In the genomic region with DNA sequence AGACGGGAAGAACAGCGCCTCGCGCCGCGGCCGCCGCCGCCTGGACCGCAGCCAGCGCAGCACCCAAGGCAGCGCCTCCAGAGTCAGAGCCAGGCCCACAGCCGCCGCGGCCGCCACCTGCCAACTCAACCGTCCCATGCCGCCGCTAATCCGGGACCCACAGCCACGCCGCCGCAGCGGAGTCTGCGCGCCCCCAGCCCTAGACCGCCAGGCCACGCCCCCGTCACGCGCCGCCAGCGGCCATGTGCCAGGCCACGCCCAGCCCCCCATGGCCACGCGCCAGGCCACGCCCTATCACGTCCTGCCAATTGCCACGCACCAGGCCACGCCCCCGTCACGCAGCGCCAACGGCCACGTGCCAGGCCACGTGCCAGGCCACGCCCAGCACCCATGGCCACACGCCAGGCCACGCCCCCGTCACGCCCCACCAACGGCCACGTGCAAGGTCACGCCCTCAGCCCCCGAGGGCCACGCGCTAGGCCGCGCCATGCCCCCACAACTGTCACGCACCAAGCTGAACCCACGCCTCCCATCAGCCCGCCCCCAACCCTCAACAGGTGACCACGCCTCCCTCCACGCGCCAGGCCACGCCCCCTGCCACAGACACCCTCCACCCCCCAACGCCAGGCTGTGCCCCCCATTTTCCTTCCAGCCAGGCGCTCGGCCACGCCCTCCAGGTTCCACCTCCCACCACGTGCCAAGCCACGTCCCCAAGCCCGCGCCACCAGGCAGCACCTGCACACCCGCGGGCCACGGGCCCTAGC, we compare ENCODE assay signal across 8 cellular contexts. TPM values are rescaled to one million over a fixed set of nuclear protein-coding genes. Genes with fewer than 3 reads are reported as not detected.
DNase-seq lines count a peak whose midpoint lies in the region; ATAC-seq and TF ChIP-seq lines count a peak whose summit lies in the region.

A gene with protein sequence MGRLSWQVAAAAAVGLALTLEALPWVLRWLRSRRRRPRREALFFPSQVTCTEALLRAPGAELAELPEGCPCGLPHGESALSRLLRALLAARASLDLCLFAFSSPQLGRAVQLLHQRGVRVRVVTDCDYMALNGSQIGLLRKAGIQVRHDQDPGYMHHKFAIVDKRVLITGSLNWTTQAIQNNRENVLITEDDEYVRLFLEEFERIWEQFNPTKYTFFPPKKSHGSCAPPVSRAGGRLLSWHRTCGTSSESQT (minus strand): TSS at position 185 of the 764 bp plus-strand sequence. CDS start 47 bp downstream, at position 138.

- in situ Hi-C loops in GM13977 (cut with MboI; ENCODE audit: low pct_unique_long_range_greater_than_20kb, low sequenced_read_pairs, unreplicated experiment), result no loop called here

- peak within 1 kb of the TSS; percentile 55 to 58 for H3K4me3 ChIP-seq in cardiac fibroblast (replicated peaks in 1 of 2; ENCODE audit: low read depth in 2 of 2, low read length in 2 of 2)
- H3K4me3 ChIP-seq in lower lobe of right lung, result peak within 1 kb of the TSS; percentile 65

- DNase-seq in GM13977 (ENCODE audit: low spot score) (peak; percentile 98), NCI-H446 (lab: John Stamatoyannopoulos, UW) (peak; percentile 54 to 84), cardiac fibroblast (ENCODE audit: low read depth in 2 of 2) (peak; percentile 67 to 77), lower lobe of right lung (peak; percentile 89), iPS-NIHi7 (ENCODE audit: extremely low spot score) (no peak)
- peak; percentile 80 for DNase-seq in activated CD4-positive, CD25-positive, alpha-beta regulatory T cell treated with anti-CD3 and anti-CD28 coated beads, Interleukin-2, amount 50 U/mL, for 16 hours (ENCODE audit: low read depth, low spot score)
- peak; percentile 73 to 77 for DNase-seq in stimulated activated CD8-positive, alpha-beta memory T cell treated with anti-CD3 and anti-CD28 coated beads, Interleukin-2, amount 100 ng/mL, for 1 hour (ENCODE audit: low read depth in 2 of 2)

- peaks cover 26% of the 10 kb centered on the region for H3K4me1 ChIP-seq in lower lobe of right lung

- H3K27me3 ChIP-seq in lower lobe of right lung (ENCODE audit: low read depth), result no peaks in the 10 kb centered on the region

- H3K27ac ChIP-seq in lower lobe of right lung, result peak within 1 kb of the TSS; percentile 77

- ATAC-seq in HG02943 (IDR thresholded peaks at IDR 0.05; ENCODE audit: low read depth, unreplicated experiment) (peak; percentile 70), lower lobe of right lung (peak; percentile 81 to 89)

- intact Hi-C loops in lower lobe of right lung (cut with DNase I), result no loop called here

- peaks cover 18% of the 10 kb centered on the region for H3K36me3 ChIP-seq in lower lobe of right lung

- TF ChIP-seq CTCF in GM13977 (IDR thresholded peaks at IDR 0.05; ENCODE audit: extremely low read depth, insufficient read depth, missing control alignments) (peak; percentile 8), cardiac fibroblast (IDR thresholded peaks at IDR 0.05; ENCODE audit: low read depth, low read length) (no peak), lower lobe of right lung (IDR thresholded peaks at IDR 0.05) (no peak)

- no peaks in the 10 kb centered on the region for H3K9me3 ChIP-seq in lower lobe of right lung

RNA-seq across cellular contexts. Expression of the gene that starts here (rescaled TPM):
- total RNA-seq in lower lobe of right lung, result 3.8 TPM
